Comparison of ENCODE assay signal across 21 cellular contexts in genomic region chr10:677750-678661, GRCh38. TPM values are rescaled to one million over a fixed set of nuclear protein-coding genes. Genes with fewer than 3 reads are reported as not detected.
DNase-seq lines count a peak whose midpoint lies in the region; ATAC-seq and TF ChIP-seq lines count a peak whose summit lies in the region.
"Had no signal": no experiment of that assay in that cellular context is flagged by ENCODE, and none has a peak within 500 bp of the region (broad histone marks: within the 10 kb centered on the region; RNA-seq: fewer than 3 reads in every experiment).

No MANE protein-coding gene starts in this region.

- peak; percentile 43 for ATAC-seq in GM19351 (IDR thresholded peaks at IDR 0.05; ENCODE audit: unreplicated experiment)
- ATAC-seq in natural killer cell treated with Interleukin-12 subunit alpha and Interleukin-12 subunit beta and Interleukin-15 and Interleukin-18, amount 100 ng/mL, for 72 hours: peak; percentile 49 to 54
- ATAC-seq: HepG2; naive thymus-derived CD8-positive, alpha-beta T cell had no signal

- H3K9me3 Mint-ChIP-seq in natural killer cell treated with Interleukin-12 subunit alpha and Interleukin-12 subunit beta and Interleukin-15 and Interleukin-18, amount 100 ng/mL, for 72 hours: no peaks in the 10 kb centered on the region
- H3K9me3 Mint-ChIP-seq: activated CD4-positive, alpha-beta memory T cell treated with anti-CD3 and anti-CD28 coated beads for 36 hours; activated naive CD4-positive, alpha-beta T cell treated with anti-CD3 and anti-CD28 coated beads, Interleukin-2, amount 50 U/mL, for 24 hours; activated T-cell treated with anti-CD3 and anti-CD28 coated beads, Interleukin-2, amount 50 U/mL, for 24 hours had no signal

- intact Hi-C loops in testis (cut with DNase I; ENCODE audit: low total_unique reads): no loop called here

- H3K27ac ChIP-seq in KMS-11: no peak overlapping the region
- H3K27ac ChIP-seq in testis: no peak overlapping the region
- H3K27ac ChIP-seq: SJCRH30, WERI-Rb-1 had no signal

- H4K20me1 ChIP-seq in KMS-11 (ENCODE audit: insufficient read depth): peaks cover 18% of the 10 kb centered on the region; the same call in 1 of the 2 replicates

- no peak for DNase-seq in natural killer cell treated with Interleukin-12 subunit alpha and Interleukin-12 subunit beta and Interleukin-15 and Interleukin-18, amount 100 ng/mL, for 72 hours (ENCODE audit: low spot score)
- DNase-seq in testis (peak; percentile 9), NK-92 (lab: John Stamatoyannopoulos, UW; ENCODE audit: unreplicated experiment) (no peak)
- no peak for DNase-seq in activated naive CD4-positive, alpha-beta T cell treated with anti-CD3 and anti-CD28 coated beads, Interleukin-2, amount 50 U/mL, for 16 hours
- DNase-seq in activated CD8-positive, alpha-beta memory T cell treated with anti-CD3 and anti-CD28 coated beads, Interleukin-2, amount 50 U/mL, for 48 hours: no peak
- DNase-seq: activated T-cell treated with anti-CD3 and anti-CD28 coated beads, Interleukin-2, amount 50 U/mL, for 24 hours; GOT3; naive thymus-derived CD8-positive, alpha-beta T cell; NCI-H1436; NCI-H2227 treated with DMSO at 0.1 percent for 48 hours; NCI-H774; OCI-M1; SJCRH30; stimulated activated CD4-positive, alpha-beta T cell treated with anti-CD3 and anti-CD28 coated beads, Interleukin-12 subunit alpha, Interleukin-12 subunit beta, amount 100 ng/mL, for 4 hours; WERI-Rb-1 had no signal

- no peaks in the 10 kb centered on the region for H3K36me3 ChIP-seq in KMS-11 (ENCODE audit: insufficient read depth)
- no peaks in the 10 kb centered on the region for H3K36me3 ChIP-seq in testis (ENCODE audit: low read depth, missing control alignments)
- H3K36me3 ChIP-seq: SJCRH30, WERI-Rb-1 had no signal

- H3K27me3 ChIP-seq in KMS-11 (ENCODE audit: insufficient read depth, low read depth) (no peaks in the 10 kb centered on the region), testis (no peaks in the 10 kb centered on the region)
- H3K27me3 ChIP-seq: SJCRH30 had no signal

- TF ChIP-seq CTCF in KMS-11 (conservative IDR thresholded peaks at IDR 0.05; ENCODE audit: low read depth, low read length): no peak
- TF ChIP-seq CTCF in testis (IDR thresholded peaks at IDR 0.05): no peak

- no peak overlapping the region for H3K27ac Mint-ChIP-seq in natural killer cell treated with Interleukin-12 subunit alpha and Interleukin-12 subunit beta and Interleukin-15 and Interleukin-18, amount 100 ng/mL, for 72 hours
- H3K27ac Mint-ChIP-seq: activated CD4-positive, alpha-beta memory T cell treated with anti-CD3 and anti-CD28 coated beads for 36 hours; activated naive CD4-positive, alpha-beta T cell treated with anti-CD3 and anti-CD28 coated beads, Interleukin-2, amount 50 U/mL, for 24 hours; activated T-cell treated with anti-CD3 and anti-CD28 coated beads, Interleukin-2, amount 50 U/mL, for 24 hours; B cell; naive thymus-derived CD8-positive, alpha-beta T cell had no signal

- no peak overlapping the region for H3K4me3 ChIP-seq in KMS-11 (IDR thresholded peaks at IDR 0.05; ENCODE audit: insufficient read depth, low read depth, low read length)
- H3K4me3 ChIP-seq in testis: no peak overlapping the region
- H3K4me3 ChIP-seq: SJCRH30 had no signal

- H3K4me1 ChIP-seq in KMS-11 (ENCODE audit: low read depth, poor library complexity, severe bottlenecking): peaks cover 52% of the 10 kb centered on the region
- H3K4me1 ChIP-seq in testis: peaks cover 5% of the 10 kb centered on the region
- H3K4me1 ChIP-seq: SJCRH30 had no signal

- no peak for TF ChIP-seq POLR2A in testis (IDR thresholded peaks at IDR 0.05)

- peak overlapping the region; percentile 23; the same call in 1 of the 2 replicates for H3K4me2 ChIP-seq in KMS-11

- no peaks in the 10 kb centered on the region for H3K9me3 ChIP-seq in testis
- H3K9me3 ChIP-seq: SJCRH30 had no signal

- no peak overlapping the region for H3K9ac ChIP-seq in KMS-11

- peaks cover 5 to 11% of the 10 kb centered on the region in 2 donors for H3K27me3 Mint-ChIP-seq in natural killer cell treated with Interleukin-12 subunit alpha and Interleukin-12 subunit beta and Interleukin-15 and Interleukin-18, amount 100 ng/mL, for 72 hours

- no peak overlapping the region for H2AFZ ChIP-seq in KMS-11 (ENCODE audit: low read depth)

- H3K36me3 Mint-ChIP-seq in natural killer cell treated with Interleukin-12 subunit alpha and Interleukin-12 subunit beta and Interleukin-15 and Interleukin-18, amount 100 ng/mL, for 72 hours: no peaks in the 10 kb centered on the region
- H3K36me3 Mint-ChIP-seq: activated CD4-positive, alpha-beta memory T cell treated with anti-CD3 and anti-CD28 coated beads for 36 hours; activated naive CD4-positive, alpha-beta T cell treated with anti-CD3 and anti-CD28 coated beads, Interleukin-2, amount 50 U/mL, for 24 hours; naive thymus-derived CD8-positive, alpha-beta T cell had no signal

- peaks cover 4 to 11% of the 10 kb centered on the region in 2 donors for H3K4me1 Mint-ChIP-seq in natural killer cell treated with Interleukin-12 subunit alpha and Interleukin-12 subunit beta and Interleukin-15 and Interleukin-18, amount 100 ng/mL, for 72 hours (ENCODE audit: low read depth in 2 of 2)
- H3K4me1 Mint-ChIP-seq: activated naive CD4-positive, alpha-beta T cell treated with anti-CD3 and anti-CD28 coated beads, Interleukin-2, amount 50 U/mL, for 24 hours; B cell; naive thymus-derived CD8-positive, alpha-beta T cell had no signal

- WGBS in testis, 2 donors: 85 to 88% methylated on average over 22 of the region's 22 CpGs

- H3K4me3 Mint-ChIP-seq in natural killer cell treated with Interleukin-12 subunit alpha and Interleukin-12 subunit beta and Interleukin-15 and Interleukin-18, amount 100 ng/mL, for 72 hours: no peak overlapping the region
- H3K4me3 Mint-ChIP-seq: activated CD4-positive, alpha-beta memory T cell treated with anti-CD3 and anti-CD28 coated beads for 36 hours; activated naive CD4-positive, alpha-beta T cell treated with anti-CD3 and anti-CD28 coated beads, Interleukin-2, amount 50 U/mL, for 24 hours; activated T-cell treated with anti-CD3 and anti-CD28 coated beads, Interleukin-2, amount 50 U/mL, for 24 hours; B cell; naive thymus-derived CD8-positive, alpha-beta T cell had no signal

- H3K79me2 ChIP-seq in KMS-11 (ENCODE audit: insufficient read depth, low read depth): peaks cover 86% of the 10 kb centered on the region

RNA-seq across cellular contexts. Expression of gene DIP2C, which starts 11.5 kb away (rescaled TPM):
- total RNA-seq in natural killer cell treated with Interleukin-12 subunit alpha and Interleukin-12 subunit beta and Interleukin-15 and Interleukin-18, amount 100 ng/mL, for 72 hours: under 1 TPM; 0.57 to 0.98 TPM
- total RNA-seq in testis: 10 to 100 TPM; 30.1 to 43.4 TPM
- polyA plus RNA-seq in testis (ENCODE audit: insufficient read depth, low read depth, low replicate concordance): 14.9 TPM

Comparison
In these comparisons a context has a peak if more than half of its experiments do, and no peak if none do; other contexts are left out.
1. RNA of gene DIP2C, which starts 11.5 kb away (total RNA-seq): 30.1 to 43.4 TPM in testis; 0.57 to 0.98 TPM in natural killer cell treated with Interleukin-12 subunit alpha and Interleukin-12 subunit beta and Interleukin-15 and Interleukin-18, amount 100 ng/mL, for 72 hours; every median in the first group is over 10 times any median in the second.